ENCODE assay signal across 20 cellular contexts in the genomic region with DNA sequence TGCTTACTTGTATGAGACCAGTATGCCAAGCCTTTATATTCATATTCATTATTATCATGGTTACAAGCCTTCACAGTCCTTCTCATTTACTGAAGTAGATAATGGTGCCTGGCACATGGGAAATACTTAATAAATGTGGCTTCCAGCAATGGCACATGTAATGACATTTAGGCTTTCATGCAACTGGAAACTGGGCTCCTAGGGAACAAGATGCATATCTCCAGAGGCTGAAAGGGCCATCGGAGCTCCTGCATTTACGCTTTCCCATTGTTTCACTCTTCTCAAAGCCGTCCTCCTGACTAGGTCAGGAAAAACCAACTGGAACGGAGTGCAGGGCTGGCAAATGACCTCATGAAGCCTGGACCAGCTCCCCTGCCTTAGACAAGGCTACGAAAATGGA.
DNase-seq lines count a peak whose midpoint lies in the region; ATAC-seq and TF ChIP-seq lines count a peak whose summit lies in the region.
"Had no signal": no experiment of that assay in that cellular context is flagged by ENCODE, and none has a peak within 500 bp of the region (broad histone marks: within the 10 kb centered on the region; RNA-seq: fewer than 3 reads in every experiment).

No MANE protein-coding gene starts in this region.

- WGBS in mesenchymal stem cell = 91% methylated on average over 5 of the region's 5 CpGs

- no peak overlapping the region for H3K4me2 ChIP-seq in mesenchymal stem cell (ENCODE audit: low read length, poor library complexity, severe bottlenecking)
- H3K4me2 ChIP-seq: A549 had no signal

- H3K9me3 Mint-ChIP-seq in immature natural killer cell = peaks cover 0 to 5% (median 2%) of the 10 kb centered on the region in 6 donors
- H3K9me3 Mint-ChIP-seq: CD8-positive, alpha-beta memory T cell had no signal

- peak overlapping the region; percentile 37 for H3K27ac ChIP-seq in left ventricle myocardium inferior (replicated peaks)
- no peak overlapping the region for H3K27ac ChIP-seq in mesenchymal stem cell (ENCODE audit: low read length, poor library complexity, severe bottlenecking)
- H3K27ac ChIP-seq: 22Rv1, A549 had no signal

- peak overlapping the region; percentile 46 for H4K8ac ChIP-seq in mesenchymal stem cell (ENCODE audit: low read length)

- H3K4me1 Mint-ChIP-seq in immature natural killer cell = no peaks in the 10 kb centered on the region
- H3K4me1 Mint-ChIP-seq: CD4-positive, CD25-positive, alpha-beta regulatory T cell; CD8-positive, alpha-beta memory T cell had no signal

- H3K4me3 ChIP-seq in left ventricle myocardium inferior = no peak overlapping the region
- H3K4me3 ChIP-seq in mesenchymal stem cell (ENCODE audit: insufficient read depth in 1 of 2, low read depth in 1 of 2, low read length in 2 of 2) = no peak overlapping the region
- H3K4me3 ChIP-seq: A549, GM12878, HAP-1 had no signal

- no peak overlapping the region for H3K14ac ChIP-seq in mesenchymal stem cell (ENCODE audit: low read length in 2 of 2)

- no peaks in the 10 kb centered on the region for H3K27me3 Mint-ChIP-seq in immature natural killer cell (ENCODE audit: low read depth in 3 of 3)
- H3K27me3 Mint-ChIP-seq: CD8-positive, alpha-beta memory T cell had no signal

- no peak overlapping the region for H3K23ac ChIP-seq in mesenchymal stem cell (ENCODE audit: low read length in 2 of 2)

- no peak overlapping the region for H3K4ac ChIP-seq in mesenchymal stem cell (ENCODE audit: low read depth in 1 of 2, low read length in 2 of 2)

- ATAC-seq in left ventricle myocardium superior = no peak
- no peak; the same call in 2 of the 3 replicates for ATAC-seq in SK-N-SH treated with all-trans-retinoic acid at 6 μM for 48 hours
- no peak for ATAC-seq in HG03097 (IDR thresholded peaks at IDR 0.05; ENCODE audit: low FRiP score, unreplicated experiment)
- ATAC-seq: A549, GM12878 had no signal

- H3K9ac ChIP-seq in mesenchymal stem cell (ENCODE audit: low read length) = no peak overlapping the region

- H3K4me1 ChIP-seq in left ventricle myocardium inferior (peaks cover 62% of the 10 kb centered on the region), mesenchymal stem cell (ENCODE audit: control insufficient read depth, insufficient read depth, low read depth, low read length) (no peaks in the 10 kb centered on the region)
- H3K4me1 ChIP-seq: A549 had no signal

- H3K36me3 Mint-ChIP-seq in immature natural killer cell = no peaks in the 10 kb centered on the region
- H3K36me3 Mint-ChIP-seq: CD4-positive, CD25-positive, alpha-beta regulatory T cell; CD8-positive, alpha-beta memory T cell had no signal

- H3K27me3 ChIP-seq in left ventricle myocardium inferior (ENCODE audit: low read depth) = no peaks in the 10 kb centered on the region
- no peaks in the 10 kb centered on the region for H3K27me3 ChIP-seq in mesenchymal stem cell (ENCODE audit: control insufficient read depth in 1 of 2, insufficient read depth in 1 of 2, low read length in 2 of 2)

- H4K91ac ChIP-seq in mesenchymal stem cell (ENCODE audit: low read length) = peak overlapping the region; percentile 29

- H2AFZ ChIP-seq in mesenchymal stem cell (ENCODE audit: low read depth, low read length) = no peak overlapping the region

- peaks cover 5% of the 10 kb centered on the region for H3K79me1 ChIP-seq in mesenchymal stem cell (replicated peaks; ENCODE audit: low read length, poor library complexity, severe bottlenecking)

- no peak overlapping the region for H2AK5ac ChIP-seq in mesenchymal stem cell (ENCODE audit: low read length, severe bottlenecking)

- intact Hi-C loops in left ventricle myocardium inferior (cut with micrococcal nuclease) = no loop called here
- intact Hi-C loops in left ventricle myocardium superior (cut with micrococcal nuclease) = no loop called here

- no peak overlapping the region for H2BK15ac ChIP-seq in mesenchymal stem cell (ENCODE audit: low read depth, poor library complexity, severe bottlenecking)

- no peak overlapping the region for H2BK5ac ChIP-seq in mesenchymal stem cell (ENCODE audit: low read depth, low read length, poor library complexity, severe bottlenecking)

- H3K9me3 ChIP-seq in left ventricle myocardium inferior (replicated peaks) = no peaks in the 10 kb centered on the region
- H3K9me3 ChIP-seq in mesenchymal stem cell (ENCODE audit: control insufficient read depth, low read length) = no peaks in the 10 kb centered on the region
- H3K9me3 ChIP-seq: A549, HAP-1 had no signal

- H3K36me3 ChIP-seq in left ventricle myocardium inferior = no peaks in the 10 kb centered on the region
- H3K36me3 ChIP-seq in mesenchymal stem cell (ENCODE audit: control insufficient read depth in 1 of 2, insufficient read depth in 2 of 2, low read depth in 1 of 2, low read length in 2 of 2) = no peaks in the 10 kb centered on the region
- H3K36me3 ChIP-seq: HAP-1 had no signal

- no peak overlapping the region for H3K18ac ChIP-seq in mesenchymal stem cell (ENCODE audit: low read depth in 1 of 2, low read length in 2 of 2)

- no peak overlapping the region for H2BK120ac ChIP-seq in mesenchymal stem cell (ENCODE audit: low read depth, low read length)

- H2BK12ac ChIP-seq in mesenchymal stem cell (ENCODE audit: low read length in 2 of 2) = no peak overlapping the region

- no peak overlapping the region for H3K27ac Mint-ChIP-seq in immature natural killer cell
- H3K27ac Mint-ChIP-seq: CD4-positive, CD25-positive, alpha-beta regulatory T cell; CD8-positive, alpha-beta memory T cell had no signal

- no peak for TF ChIP-seq CTCF in left ventricle myocardium inferior (IDR thresholded peaks at IDR 0.05; ENCODE audit: borderline replicate concordance)

- no peak for DNase-seq in left ventricle myocardium inferior
- DNase-seq in left ventricle myocardium superior = no peak
- no peak for DNase-seq in mesenchymal stem cell
- no peak for DNase-seq in NCI-H510A treated with DMSO at 0.1 percent for 48 hours (lab: John Stamatoyannopoulos, UW)
- DNase-seq in immature natural killer cell = no peak
- DNase-seq: AML-193; C1 segment of cervical spinal cord; CD4-positive, CD25-positive, alpha-beta regulatory T cell; CD8-positive, alpha-beta memory T cell; COR-L47; DMS 273 treated with DMSO at 0.1 percent for 48 hours; DMS53; DND-41; EL had no signal

- no peak overlapping the region for H3K4me3 Mint-ChIP-seq in immature natural killer cell
- H3K4me3 Mint-ChIP-seq: CD4-positive, CD25-positive, alpha-beta regulatory T cell; CD8-positive, alpha-beta memory T cell had no signal

TF ChIP-seq in SK-N-SH treated with all-trans-retinoic acid at 6 μM for 48 hours, 23 proteins besides CTCF, POLR2A, EP300 and RAD21:
- TF ChIP-seq ZNF70 (CRISPR knock-in tag; IDR thresholded peaks at IDR 0.05) (0 out of 2 replicates have a peak, but pooled peaks have one; percentile 22), ZFP30 (CRISPR knock-in tag; IDR thresholded peaks at IDR 0.05) (no peak), ISL1 (CRISPR knock-in tag; IDR thresholded peaks at IDR 0.05) (no peak)
